Comparison of ENCODE assay signal across 8 cellular contexts in genomic region chr9:120628925-120629497, GRCh38. TPM values are rescaled to one million over a fixed set of nuclear protein-coding genes. Genes with fewer than 3 reads are reported as not detected.
DNase-seq lines count a peak whose midpoint lies in the region; ATAC-seq and TF ChIP-seq lines count a peak whose summit lies in the region.
"Not testable (repeated sequence)": the region's sequence is repeated elsewhere in the genome, so short reads cannot be mapped to it uniquely, and the experiment has no call there.

No MANE protein-coding gene starts in this region.

- H3K27me3 ChIP-seq in ACC112 (ENCODE audit: insufficient read depth, low read length) = not testable (repeated sequence)

- H3K27ac Mint-ChIP-seq in MCF 10A (ENCODE audit: low read depth, unreplicated experiment) = peak overlapping the region; percentile 75
- H3K27ac Mint-ChIP-seq in stimulated activated effector memory CD8-positive, alpha-beta T cell treated with anti-CD3 and anti-CD28 coated beads, Interleukin-12 subunit alpha, Interleukin-12 subunit beta, amount 100 ng/mL, for 72 hours = peak overlapping the region; percentile 58

- POLR2A ChIA-PET in MCF 10A (lab: Yijun Ruan, JAX) = interaction anchor here (0.6 to 1.6 kb wide), 4 partner anchors 20 to 97 kb away, joined by 3 to 7 read pairs (median 4); no protein-coding TSS in a partner anchor

- not testable (repeated sequence) for BruUV-seq in MCF 10A (replicated peaks; lab: Mats Ljungman, UMichigan)

- CTCF ChIA-PET in MCF 10A (lab: Yijun Ruan, JAX) = interaction anchor here (0.9 to 1.7 kb wide), 3 partner anchors 9 to 83 kb away, joined by 3 to 11 read pairs (median 5); no protein-coding TSS in a partner anchor

- DNase-seq in H4 (ENCODE audit: low spot score) (peak; percentile 9), LoVo (ENCODE audit: low spot score) (peak; percentile 32), MCF 10A (ENCODE audit: unreplicated experiment) (peak; percentile 76), kidney tubule cell (ENCODE audit: low spot score) (peak; percentile 60)
- not testable (repeated sequence) for DNase-seq in stimulated activated effector memory CD8-positive, alpha-beta T cell treated with anti-CD3 and anti-CD28 coated beads, Interleukin-12 subunit alpha, Interleukin-12 subunit beta, amount 100 ng/mL, for 72 hours (ENCODE audit: low spot score in 2 of 2)

- H3K4me1 Mint-ChIP-seq in MCF 10A (ENCODE audit: insufficient read depth, unreplicated experiment) = peaks cover 16% of the 10 kb centered on the region
- not testable (repeated sequence) for H3K4me1 Mint-ChIP-seq in stimulated activated effector memory CD8-positive, alpha-beta T cell treated with anti-CD3 and anti-CD28 coated beads, Interleukin-12 subunit alpha, Interleukin-12 subunit beta, amount 100 ng/mL, for 72 hours

- not testable (repeated sequence) for TF ChIP-seq CTCF in MCF 10A (IDR thresholded peaks at IDR 0.05; ENCODE audit: unreplicated experiment)

- ATAC-seq in SK-N-SH treated with all-trans-retinoic acid at 6 μM for 48 hours (peak; percentile 40; the same call in 2 of the 3 replicates), esophagus mucosa (peak; percentile 94)
- ATAC-seq in stimulated activated effector memory CD8-positive, alpha-beta T cell treated with anti-CD3 and anti-CD28 coated beads, Interleukin-12 subunit alpha, Interleukin-12 subunit beta, amount 100 ng/mL, for 72 hours = not testable (repeated sequence)

- intact Hi-C loops in MCF 10A (cut with micrococcal nuclease) = not testable (repeated sequence)

- H3K79me2 ChIP-seq in ACC112 (ENCODE audit: control insufficient read depth, insufficient read depth, low read length, unreplicated experiment) = not testable (repeated sequence)

- H3K4me3 Mint-ChIP-seq in MCF 10A (ENCODE audit: unreplicated experiment); stimulated activated effector memory CD8-positive, alpha-beta T cell treated with anti-CD3 and anti-CD28 coated beads, Interleukin-12 subunit alpha, Interleukin-12 subunit beta, amount 100 ng/mL, for 72 hours: not testable (repeated sequence)

- not testable (repeated sequence) for H3K36me3 ChIP-seq in ACC112 (ENCODE audit: insufficient read depth, low read length)

- not testable (repeated sequence) for H3K36me3 Mint-ChIP-seq in MCF 10A (ENCODE audit: insufficient read depth, unreplicated experiment); stimulated activated effector memory CD8-positive, alpha-beta T cell treated with anti-CD3 and anti-CD28 coated beads, Interleukin-12 subunit alpha, Interleukin-12 subunit beta, amount 100 ng/mL, for 72 hours

- peaks cover 23% of the 10 kb centered on the region for H3K4me1 ChIP-seq in ACC112 (ENCODE audit: control insufficient read depth, insufficient read depth, low read length, unreplicated experiment)

- H3K27ac ChIP-seq in ACC112 (ENCODE audit: low read depth, low read length) = peak overlapping the region; percentile 14; the same call in 1 of the 2 replicates

- H3K9me3 Mint-ChIP-seq in MCF 10A (ENCODE audit: unreplicated experiment); stimulated activated effector memory CD8-positive, alpha-beta T cell treated with anti-CD3 and anti-CD28 coated beads, Interleukin-12 subunit alpha, Interleukin-12 subunit beta, amount 100 ng/mL, for 72 hours: not testable (repeated sequence)

- not testable (repeated sequence) for H3K4me3 ChIP-seq in ACC112 (ENCODE audit: low read depth, low read length)

- not testable (repeated sequence) for H2AFZ ChIP-seq in ACC112 (ENCODE audit: low read length, unreplicated experiment)

- H3K27me3 Mint-ChIP-seq in MCF 10A (ENCODE audit: insufficient read depth, unreplicated experiment) = not testable (repeated sequence)

RNA-seq across cellular contexts. Expression of gene CDK5RAP2, which starts 49.0 kb away (rescaled TPM):
- 18.6 and 24.2 TPM in 2 replicates for total RNA-seq in H4 (2014; rRNA removed; shearing (Covaris generic))
- total RNA-seq in MCF 10A (2022) = 43.4 and 50.0 TPM in 2 replicates
- 31.6 TPM for total RNA-seq in esophagus mucosa
